In genomic region chr2:136019304-136019703, GRCh38 we compare ENCODE assay signal across 2 cellular contexts.
TF ChIP-seq lines count a peak whose summit lies in the region.

No MANE protein-coding gene starts in this region.

TF ChIP-seq in liver, 16 proteins besides CTCF, POLR2A, EP300 and RAD21 (continued from another document):
- no peak for TF ChIP-seq SP1 (IDR thresholded peaks at IDR 0.05)

TF ChIP-seq in HepG2, 621 proteins besides CTCF, POLR2A, EP300 and RAD21:
- TF ChIP-seq KAT2B (IDR thresholded peaks at IDR 0.05; ENCODE audit: borderline replicate concordance, low read depth, low read length) (no peak), SP140L (CRISPR knock-in tag; IDR thresholded peaks at IDR 0.05; ENCODE audit: borderline replicate concordance) (no peak), ZNF709 (CRISPR knock-in tag; IDR thresholded peaks at IDR 0.05) (no peak), ZNF724P (CRISPR knock-in tag; IDR thresholded peaks at IDR 0.05; ENCODE audit: borderline replicate concordance) (no peak), SMARCE1 (IDR thresholded peaks at IDR 0.05; ENCODE audit: borderline replicate concordance) (no peak), REXO4 (CRISPR knock-in tag; IDR thresholded peaks at IDR 0.05; ENCODE audit: borderline replicate concordance) (no peak)
- TF ChIP-seq, protein P1, sequence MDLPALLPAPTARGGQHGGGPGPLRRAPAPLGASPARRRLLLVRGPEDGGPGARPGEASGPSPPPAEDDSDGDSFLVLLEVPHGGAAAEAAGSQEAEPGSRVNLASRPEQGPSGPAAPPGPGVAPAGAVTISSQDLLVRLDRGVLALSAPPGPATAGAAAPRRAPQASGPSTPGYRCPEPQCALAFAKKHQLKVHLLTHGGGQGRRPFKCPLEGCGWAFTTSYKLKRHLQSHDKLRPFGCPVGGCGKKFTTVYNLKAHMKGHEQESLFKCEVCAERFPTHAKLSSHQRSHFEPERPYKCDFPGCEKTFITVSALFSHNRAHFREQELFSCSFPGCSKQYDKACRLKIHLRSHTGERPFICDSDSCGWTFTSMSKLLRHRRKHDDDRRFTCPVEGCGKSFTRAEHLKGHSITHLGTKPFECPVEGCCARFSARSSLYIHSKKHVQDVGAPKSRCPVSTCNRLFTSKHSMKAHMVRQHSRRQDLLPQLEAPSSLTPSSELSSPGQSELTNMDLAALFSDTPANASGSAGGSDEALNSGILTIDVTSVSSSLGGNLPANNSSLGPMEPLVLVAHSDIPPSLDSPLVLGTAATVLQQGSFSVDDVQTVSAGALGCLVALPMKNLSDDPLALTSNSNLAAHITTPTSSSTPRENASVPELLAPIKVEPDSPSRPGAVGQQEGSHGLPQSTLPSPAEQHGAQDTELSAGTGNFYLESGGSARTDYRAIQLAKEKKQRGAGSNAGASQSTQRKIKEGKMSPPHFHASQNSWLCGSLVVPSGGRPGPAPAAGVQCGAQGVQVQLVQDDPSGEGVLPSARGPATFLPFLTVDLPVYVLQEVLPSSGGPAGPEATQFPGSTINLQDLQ (CRISPR knock-in tag; IDR thresholded peaks at IDR 0.05): no peak
